ENCODE assay signal across 1 cellular context in genomic region chr12:12786716-12787601, GRCh38.
TF ChIP-seq lines count a peak whose summit lies in the region.

No MANE protein-coding gene starts in this region.

TF ChIP-seq in HEK293, 187 proteins besides CTCF, POLR2A, EP300 and RAD21 (continued from another document and continues in another):
- no peak for TF ChIP-seq ZBTB11 (tag by site-specific recombination; conservative IDR thresholded peaks at IDR 0.05; ENCODE audit: low read depth)
- no peak for TF ChIP-seq ZNF175 (tag by site-specific recombination; IDR thresholded peaks at IDR 0.05)
- TF ChIP-seq ZNF518A (tag by site-specific recombination; conservative IDR thresholded peaks at IDR 0.05; ENCODE audit: low read depth) = no peak
- no peak for TF ChIP-seq ZSCAN18 (tag by site-specific recombination; IDR thresholded peaks at IDR 0.05)
- no peak for TF ChIP-seq KLF9 (tag by site-specific recombination; IDR thresholded peaks at IDR 0.05; ENCODE audit: low read depth)
- TF ChIP-seq ZNF350 (tag by site-specific recombination; IDR thresholded peaks at IDR 0.05) = no peak
- no peak for TF ChIP-seq ZNF76 (tag by site-specific recombination; IDR thresholded peaks at IDR 0.05; ENCODE audit: borderline replicate concordance, low read depth)
- no peak for TF ChIP-seq ZNF701 (tag by site-specific recombination; IDR thresholded peaks at IDR 0.05)
- TF ChIP-seq ZNF292 (tag by site-specific recombination; IDR thresholded peaks at IDR 0.05; ENCODE audit: borderline replicate concordance, low read depth) = no peak
- TF ChIP-seq ZNF670 (tag by site-specific recombination; IDR thresholded peaks at IDR 0.05; ENCODE audit: low read depth) = no peak
- TF ChIP-seq ZNF621 (tag by site-specific recombination; IDR thresholded peaks at IDR 0.05) = no peak
- no peak for TF ChIP-seq ZNF221 (tag by site-specific recombination; IDR thresholded peaks at IDR 0.05; ENCODE audit: borderline replicate concordance)
- no peak for TF ChIP-seq MYNN (tag by site-specific recombination; IDR thresholded peaks at IDR 0.05; ENCODE audit: borderline replicate concordance)
- no peak for TF ChIP-seq BCL11B (tag by site-specific recombination; IDR thresholded peaks at IDR 0.05; ENCODE audit: low read depth)
- TF ChIP-seq ZNF707 (tag by site-specific recombination; IDR thresholded peaks at IDR 0.05) = no peak
- no peak for TF ChIP-seq RBAK (tag by site-specific recombination; IDR thresholded peaks at IDR 0.05)
- TF ChIP-seq ZNF580 (tag by site-specific recombination; IDR thresholded peaks at IDR 0.05) = no peak
- TF ChIP-seq ZNF341 (tag by site-specific recombination; IDR thresholded peaks at IDR 0.05; ENCODE audit: low read depth) = peak; percentile 75
- TF ChIP-seq REPIN1 (tag by site-specific recombination; IDR thresholded peaks at IDR 0.05; ENCODE audit: low read depth) = no peak
- no peak for TF ChIP-seq ZNF645 (tag by site-specific recombination; IDR thresholded peaks at IDR 0.05)
- TF ChIP-seq ZBTB1 (tag by site-specific recombination; IDR thresholded peaks at IDR 0.05) = no peak
- no peak for TF ChIP-seq ZNF639 (tag by site-specific recombination; IDR thresholded peaks at IDR 0.05)
- no peak for TF ChIP-seq ZNF416 (tag by site-specific recombination; IDR thresholded peaks at IDR 0.05)
- TF ChIP-seq OSR2 (tag by site-specific recombination; IDR thresholded peaks at IDR 0.05) = no peak
- TF ChIP-seq GFI1B (tag by site-specific recombination; IDR thresholded peaks at IDR 0.05) = no peak
- TF ChIP-seq SP7 (tag by site-specific recombination; IDR thresholded peaks at IDR 0.05) = no peak
- peak; percentile 6; the same call in 1 of the 2 replicates for TF ChIP-seq PATZ1 (tag by site-specific recombination; IDR thresholded peaks at IDR 0.05)
- no peak for TF ChIP-seq ZNF155 (tag by site-specific recombination; IDR thresholded peaks at IDR 0.05)
- no peak for TF ChIP-seq SP2 (tag by site-specific recombination; IDR thresholded peaks at IDR 0.05)
- TF ChIP-seq GLIS1 (tag by site-specific recombination; IDR thresholded peaks at IDR 0.05) = no peak; the same call in 1 of the 2 replicates
- TF ChIP-seq ZNF843 (tag by site-specific recombination; IDR thresholded peaks at IDR 0.05) = no peak
- TF ChIP-seq PRDM10 (tag by site-specific recombination; IDR thresholded peaks at IDR 0.05) = peak; percentile 34; the same call in 1 of the 2 replicates
- no peak for TF ChIP-seq ZNF157 (tag by site-specific recombination; IDR thresholded peaks at IDR 0.05)
- peak; percentile 66; the same call in 1 of the 2 replicates for TF ChIP-seq ZBTB17 (tag by site-specific recombination; IDR thresholded peaks at IDR 0.05)
- TF ChIP-seq ZNF837 (tag by site-specific recombination; IDR thresholded peaks at IDR 0.05) = no peak
- TF ChIP-seq ZNF426 (tag by site-specific recombination; IDR thresholded peaks at IDR 0.05) = no peak
- TF ChIP-seq SP3 (tag by site-specific recombination; IDR thresholded peaks at IDR 0.05) = no peak
- TF ChIP-seq ZNF280D (tag by site-specific recombination; IDR thresholded peaks at IDR 0.05) = no peak
- TF ChIP-seq KLF16 (tag by site-specific recombination; IDR thresholded peaks at IDR 0.05) = no peak
